In the genomic region with DNA sequence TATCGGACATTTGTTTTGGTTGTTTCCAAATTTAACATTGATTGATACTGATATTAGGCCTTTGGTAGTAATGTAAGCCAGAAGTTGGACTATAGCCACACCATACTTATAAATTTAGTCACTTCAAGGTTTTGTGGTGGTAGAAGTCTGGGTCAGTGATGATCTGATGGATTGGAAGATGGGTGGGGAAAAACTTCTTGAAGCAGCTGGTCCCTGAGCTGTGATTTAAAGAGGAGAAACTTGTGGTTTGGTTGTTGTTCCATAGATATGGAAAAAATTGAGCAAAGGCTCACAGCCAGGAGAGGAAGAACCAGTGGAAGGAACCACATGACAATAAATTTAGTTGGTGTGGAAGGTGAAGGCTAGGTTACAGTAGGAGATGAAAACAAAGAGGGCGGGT, we compare ENCODE assay signal across 22 cellular contexts. TPM values are rescaled to one million over a fixed set of nuclear protein-coding genes. Genes with fewer than 3 reads are reported as not detected.
"Had no signal": no experiment of that assay in that cellular context is flagged by ENCODE, and none has a peak within 500 bp of the region (broad histone marks: within the 10 kb centered on the region; RNA-seq: fewer than 3 reads in every experiment).

No MANE protein-coding gene starts in this region.

- H3K4me3 ChIP-seq: esophagus muscularis mucosa, heart right ventricle, psoas muscle, sigmoid colon, testis, transverse colon had no signal

- DNase-seq: effector memory CD8-positive, alpha-beta T cell; heart right ventricle; hypothalamus; kidney glomerular epithelial cell; mammary epithelial cell; naive thymus-derived CD8-positive, alpha-beta T cell; psoas muscle; retina; sigmoid colon; small intestine; stimulated activated CD4-positive, alpha-beta T cell treated with anti-CD3 and anti-CD28 coated beads, Interleukin-2, amount 100 ng/mL, for 48 hours; stimulated activated CD8-positive, alpha-beta memory T cell treated with anti-CD3 and anti-CD28 coated beads, Interleukin-4, amount 100 ng/mL, for 48 hours; testis; transverse colon had no signal

- H3K4me1 ChIP-seq: esophagus muscularis mucosa, heart right ventricle, psoas muscle, sigmoid colon, testis, transverse colon had no signal

- ATAC-seq: effector memory CD8-positive, alpha-beta T cell; heart right ventricle; naive thymus-derived CD8-positive, alpha-beta T cell; psoas muscle; stimulated activated memory B cell treated with anti-CD40 and anti-IgM and Interleukin-4, amounts not matched to agents 10 μg/mL and 1 μg/mL and 100 μg/mL, for 72 hours had no signal

- H3K9me3 ChIP-seq: esophagus muscularis mucosa, heart right ventricle, neutrophil, psoas muscle, sigmoid colon, testis, transverse colon had no signal

- H3K27ac ChIP-seq: epithelial cell of prostate, esophagus muscularis mucosa, heart right ventricle, neutrophil, psoas muscle, sigmoid colon, testis, transverse colon had no signal

- H3K36me3 ChIP-seq: esophagus muscularis mucosa, heart right ventricle, neutrophil, sigmoid colon, transverse colon had no signal

- H3K27me3 ChIP-seq: esophagus muscularis mucosa, sigmoid colon, testis, transverse colon had no signal

RNA-seq across cellular contexts. Expression of gene PTHLH, which starts 26.1 kb away (rescaled TPM):
- total RNA-seq: frontal cortex; liver; mesenteric fat pad; mononuclear cell; naive thymus-derived CD8-positive, alpha-beta T cell had no signal
- polyA plus RNA-seq: liver; naive thymus-derived CD8-positive, alpha-beta T cell had no signal
